Comparison of ENCODE assay signal across 19 cellular contexts in genomic region chr3:176469694-176470205, GRCh38.
A peak's percentile ranks its signal among the peaks of the same experiment; 100 is the strongest.
DNase-seq lines count a peak whose midpoint lies in the region; ATAC-seq, FAIRE-seq and TF ChIP-seq lines count a peak whose summit lies in the region.
"Had no signal": no experiment of that assay in that cellular context is flagged by ENCODE, and none has a peak within 500 bp of the region (broad histone marks: within the 10 kb centered on the region; RNA-seq: fewer than 3 reads in every experiment).

No MANE protein-coding gene starts in this region.

- H3K36me3 ChIP-seq in NT2/D1 (ENCODE audit: insufficient read depth, insufficient read length, low read length), result no peaks in the 10 kb centered on the region
- H3K36me3 ChIP-seq: ascending aorta had no signal

- no peak for ATAC-seq in GM19328 (IDR thresholded peaks at IDR 0.05; ENCODE audit: unreplicated experiment)
- ATAC-seq: T-cell had no signal

- no peak overlapping the region for H3K9ac ChIP-seq in NT2/D1 (ENCODE audit: insufficient read length, low read depth)

- H3K4me3 ChIP-seq in NT2/D1 (ENCODE audit: insufficient read length, low read depth), result no peak overlapping the region
- H3K4me3 ChIP-seq: ascending aorta had no signal

- no peaks in the 10 kb centered on the region for H3K27me3 ChIP-seq in NT2/D1 (ENCODE audit: insufficient read depth, insufficient read length)
- H3K27me3 ChIP-seq: ascending aorta had no signal

- TF ChIP-seq POLR2A in H54 (IDR thresholded peaks at IDR 0.05; ENCODE audit: low read depth, low read length), result no peak

- DNase-seq in A172 (ENCODE audit: low spot score) (peak; percentile 70), H54 (ENCODE audit: insufficient read length, low spot score) (no peak), NT2/D1 (ENCODE audit: low read depth, low spot score) (peak; percentile 1), glomerular visceral epithelial cell (ENCODE audit: extremely low spot score) (peak; percentile 9), NCI-H2107 (lab: John Stamatoyannopoulos, UW) (no peak), frontal cortex (ENCODE audit: low spot score in 2 of 2) (no peak)
- no peak for DNase-seq in activated CD4-positive, alpha-beta T cell treated with anti-CD3 and anti-CD28 coated beads for 48 hours
- DNase-seq: activated naive CD4-positive, alpha-beta T cell treated with anti-CD3 and anti-CD28 coated beads for 36 hours; C1 segment of cervical spinal cord; cortex of kidney; DMS153; HFFc6; hippocampal formation; Right ventricle myocardium superior; stimulated activated CD8-positive, alpha-beta memory T cell treated with anti-CD3 and anti-CD28 coated beads, Interleukin-4, amount 100 ng/mL, for 48 hours; T-cell had no signal

- no peaks in the 10 kb centered on the region for H3K4me1 ChIP-seq in NT2/D1 (ENCODE audit: insufficient read depth, insufficient read length)
- H3K4me1 ChIP-seq: ascending aorta had no signal

- no peaks in the 10 kb centered on the region; the same call in 1 of the 2 replicates for H3K9me3 ChIP-seq in NT2/D1 (ENCODE audit: insufficient read depth, low read length)
- H3K9me3 ChIP-seq: ascending aorta had no signal

- FAIRE-seq in H54 (lab: Jason Lieb, UNC) (peak; percentile 33), frontal cortex (lab: Jason Lieb, UNC) (no peak)
- FAIRE-seq: endothelial cell of umbilical vein had no signal

Comparison
In these comparisons a context has a peak if more than half of its experiments do, and no peak if none do; other contexts are left out.
1. DNase-seq: peak in A172 (single experiment), NT2/D1 (single experiment) and glomerular visceral epithelial cell (single experiment); none in H54 (single experiment), NCI-H2107 (single experiment), frontal cortex (0 of 2) and activated CD4-positive, alpha-beta T cell treated with anti-CD3 and anti-CD28 coated beads for 48 hours (single experiment).